ENCODE assay signal across 1 cellular context in genomic region chr19:49497047-49497789, GRCh38.
A peak's percentile ranks its signal among the peaks of the same experiment; 100 is the strongest.
TF ChIP-seq lines count a peak whose summit lies in the region.

No MANE protein-coding gene starts in this region.

TF ChIP-seq in K562, 482 proteins besides CTCF, POLR2A, EP300 and RAD21 (continues in another document):
- TF ChIP-seq ARID1B (IDR thresholded peaks at IDR 0.05) (0 out of 2 replicates have a peak, but pooled peaks have one; percentile 9), NR3C1 (CRISPR knock-in tag; IDR thresholded peaks at IDR 0.05) (no peak), ATF6 (CRISPR knock-in tag; IDR thresholded peaks at IDR 0.05) (no peak), ZNF197 (CRISPR knock-in tag; IDR thresholded peaks at IDR 0.05; ENCODE audit: low read depth) (no peak), XRCC4 (IDR thresholded peaks at IDR 0.05; ENCODE audit: extremely low read depth, insufficient read depth, insufficient read length) (no peak), PHB (CRISPR knock-in tag; IDR thresholded peaks at IDR 0.05) (0 out of 2 replicates have a peak, but pooled peaks have one; percentile 31), NFYB (IDR thresholded peaks at IDR 0.05; ENCODE audit: extremely low read depth, insufficient read length) (no peak), PTTG1 (tag; IDR thresholded peaks at IDR 0.05; ENCODE audit: low read depth) (no peak), TEAD2 (tag; IDR thresholded peaks at IDR 0.05) (no peak), CHD4 (IDR thresholded peaks at IDR 0.05; ENCODE audit: insufficient read depth, insufficient replicate concordance, low read depth, low read length, poor library complexity, severe bottlenecking) (no peak), KLF10 (CRISPR knock-in tag; IDR thresholded peaks at IDR 0.05) (no peak), PTRF (tag; IDR thresholded peaks at IDR 0.05) (no peak), SLC30A9 (CRISPR knock-in tag; IDR thresholded peaks at IDR 0.05) (no peak), NRF1 (conservative IDR thresholded peaks at IDR 0.05 in 1 of 2, IDR thresholded peaks at IDR 0.05 in 1 of 2) (peak; percentile 20 to 37; a peak in 1 of 4 replicates), CREM (IDR thresholded peaks at IDR 0.05; ENCODE audit: low read depth) (peak; percentile 74), SREBF2 (CRISPR knock-in tag; IDR thresholded peaks at IDR 0.05) (0 out of 2 replicates have a peak, but pooled peaks have one; percentile 68), SOX6 (IDR thresholded peaks at IDR 0.05) (no peak), ZNF717 (CRISPR knock-in tag; IDR thresholded peaks at IDR 0.05) (no peak), MLLT1 (IDR thresholded peaks at IDR 0.05) (no peak), MAX (CRISPR knock-in tag; IDR thresholded peaks at IDR 0.05) (peak; percentile 88), BRF1 (IDR thresholded peaks at IDR 0.05; ENCODE audit: borderline replicate concordance, extremely low read depth, insufficient read length) (no peak), TEAD1 (CRISPR knock-in tag; IDR thresholded peaks at IDR 0.05) (no peak), SUPT5H (IDR thresholded peaks at IDR 0.05) (0 out of 2 replicates have a peak, but pooled peaks have one; percentile 42), SP1 (CRISPR knock-in tag; IDR thresholded peaks at IDR 0.05) (peak; percentile 70; the same call in 1 of the 2 replicates), SIX5 (IDR thresholded peaks at IDR 0.05; ENCODE audit: borderline replicate concordance in 1 of 2, insufficient read depth in 1 of 2, low read depth in 1 of 2, low read length in 2 of 2) (peak; percentile 52 to 71; a peak in 3 of 4 replicates), ZNF639 (CRISPR knock-in tag; conservative IDR thresholded peaks at IDR 0.05 in 1 of 2, IDR thresholded peaks at IDR 0.05 in 1 of 2) (no peak), HDAC8 (tag; IDR thresholded peaks at IDR 0.05) (no peak), GABPB1 (CRISPR knock-in tag; IDR thresholded peaks at IDR 0.05) (peak; percentile 68; the same call in 1 of the 2 replicates), ARHGAP35 (IDR thresholded peaks at IDR 0.05; ENCODE audit: partially characterized antibody) (no peak), POLR2AphosphoS5 (IDR thresholded peaks at IDR 0.05; ENCODE audit: control insufficient read depth, insufficient read depth, low read depth, low read length) (0 out of 2 replicates have a peak, but pooled peaks have one; percentile 38), TCF7L2 (IDR thresholded peaks at IDR 0.05; ENCODE audit: low read depth, low read length) (no peak), ZNF282 (CRISPR knock-in tag; IDR thresholded peaks at IDR 0.05) (no peak), TGIF2 (CRISPR knock-in tag; IDR thresholded peaks at IDR 0.05) (no peak), NFIC (IDR thresholded peaks at IDR 0.05) (peak; percentile 13; the same call in 1 of the 2 replicates), CREB5 (CRISPR knock-in tag; IDR thresholded peaks at IDR 0.05) (no peak), MAFF (IDR thresholded peaks at IDR 0.05; ENCODE audit: low read length) (no peak), ELF2 (CRISPR knock-in tag; IDR thresholded peaks at IDR 0.05) (no peak), EHMT2 (IDR thresholded peaks at IDR 0.05) (no peak), ZBTB5 (IDR thresholded peaks at IDR 0.05) (no peak), ZSCAN29 (IDR thresholded peaks at IDR 0.05) (no peak), MTA3 (IDR thresholded peaks at IDR 0.05; ENCODE audit: borderline replicate concordance) (no peak), ZNF224 (CRISPR knock-in tag; IDR thresholded peaks at IDR 0.05) (no peak), KDM5B (IDR thresholded peaks at IDR 0.05; ENCODE audit: insufficient replicate concordance, low read depth, low read length) (peak; percentile 69), ZNF449 (CRISPR knock-in tag; IDR thresholded peaks at IDR 0.05) (no peak), ADNP (tag; IDR thresholded peaks at IDR 0.05) (no peak), FOXA3 (CRISPR knock-in tag; conservative IDR thresholded peaks at IDR 0.05 in 1 of 2, IDR thresholded peaks at IDR 0.05 in 1 of 2) (no peak), FOSL1 (tag; conservative IDR thresholded peaks at IDR 0.05) (no peak)
- TF ChIP-seq, protein P1, sequence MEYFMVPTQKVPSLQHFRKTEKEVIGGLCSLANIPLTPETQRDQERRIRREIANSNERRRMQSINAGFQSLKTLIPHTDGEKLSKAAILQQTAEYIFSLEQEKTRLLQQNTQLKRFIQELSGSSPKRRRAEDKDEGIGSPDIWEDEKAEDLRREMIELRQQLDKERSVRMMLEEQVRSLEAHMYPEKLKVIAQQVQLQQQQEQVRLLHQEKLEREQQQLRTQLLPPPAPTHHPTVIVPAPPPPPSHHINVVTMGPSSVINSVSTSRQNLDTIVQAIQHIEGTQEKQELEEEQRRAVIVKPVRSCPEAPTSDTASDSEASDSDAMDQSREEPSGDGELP (CRISPR knock-in tag; IDR thresholded peaks at IDR 0.05; ENCODE audit: borderline replicate concordance), result peak; percentile 66
- TF ChIP-seq, protein P2, sequence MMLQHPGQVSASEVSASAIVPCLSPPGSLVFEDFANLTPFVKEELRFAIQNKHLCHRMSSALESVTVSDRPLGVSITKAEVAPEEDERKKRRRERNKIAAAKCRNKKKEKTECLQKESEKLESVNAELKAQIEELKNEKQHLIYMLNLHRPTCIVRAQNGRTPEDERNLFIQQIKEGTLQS (IDR thresholded peaks at IDR 0.05), result no peak
- TF ChIP-seq, protein P2 (CRISPR knock-in tag; conservative IDR thresholded peaks at IDR 0.05), result no peak
- TF ChIP-seq, protein P3, sequence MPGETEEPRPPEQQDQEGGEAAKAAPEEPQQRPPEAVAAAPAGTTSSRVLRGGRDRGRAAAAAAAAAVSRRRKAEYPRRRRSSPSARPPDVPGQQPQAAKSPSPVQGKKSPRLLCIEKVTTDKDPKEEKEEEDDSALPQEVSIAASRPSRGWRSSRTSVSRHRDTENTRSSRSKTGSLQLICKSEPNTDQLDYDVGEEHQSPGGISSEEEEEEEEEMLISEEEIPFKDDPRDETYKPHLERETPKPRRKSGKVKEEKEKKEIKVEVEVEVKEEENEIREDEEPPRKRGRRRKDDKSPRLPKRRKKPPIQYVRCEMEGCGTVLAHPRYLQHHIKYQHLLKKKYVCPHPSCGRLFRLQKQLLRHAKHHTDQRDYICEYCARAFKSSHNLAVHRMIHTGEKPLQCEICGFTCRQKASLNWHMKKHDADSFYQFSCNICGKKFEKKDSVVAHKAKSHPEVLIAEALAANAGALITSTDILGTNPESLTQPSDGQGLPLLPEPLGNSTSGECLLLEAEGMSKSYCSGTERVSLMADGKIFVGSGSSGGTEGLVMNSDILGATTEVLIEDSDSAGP (CRISPR knock-in tag; IDR thresholded peaks at IDR 0.05), result no peak
- TF ChIP-seq, protein P4, sequence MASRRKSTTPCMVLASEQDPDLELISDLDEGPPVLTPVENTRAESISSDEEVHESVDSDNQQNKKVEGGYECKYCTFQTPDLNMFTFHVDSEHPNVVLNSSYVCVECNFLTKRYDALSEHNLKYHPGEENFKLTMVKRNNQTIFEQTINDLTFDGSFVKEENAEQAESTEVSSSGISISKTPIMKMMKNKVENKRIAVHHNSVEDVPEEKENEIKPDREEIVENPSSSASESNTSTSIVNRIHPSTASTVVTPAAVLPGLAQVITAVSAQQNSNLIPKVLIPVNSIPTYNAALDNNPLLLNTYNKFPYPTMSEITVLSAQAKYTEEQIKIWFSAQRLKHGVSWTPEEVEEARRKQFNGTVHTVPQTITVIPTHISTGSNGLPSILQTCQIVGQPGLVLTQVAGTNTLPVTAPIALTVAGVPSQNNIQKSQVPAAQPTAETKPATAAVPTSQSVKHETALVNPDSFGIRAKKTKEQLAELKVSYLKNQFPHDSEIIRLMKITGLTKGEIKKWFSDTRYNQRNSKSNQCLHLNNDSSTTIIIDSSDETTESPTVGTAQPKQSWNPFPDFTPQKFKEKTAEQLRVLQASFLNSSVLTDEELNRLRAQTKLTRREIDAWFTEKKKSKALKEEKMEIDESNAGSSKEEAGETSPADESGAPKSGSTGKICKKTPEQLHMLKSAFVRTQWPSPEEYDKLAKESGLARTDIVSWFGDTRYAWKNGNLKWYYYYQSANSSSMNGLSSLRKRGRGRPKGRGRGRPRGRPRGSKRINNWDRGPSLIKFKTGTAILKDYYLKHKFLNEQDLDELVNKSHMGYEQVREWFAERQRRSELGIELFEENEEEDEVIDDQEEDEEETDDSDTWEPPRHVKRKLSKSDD (conservative IDR thresholded peaks at IDR 0.05; ENCODE audit: low read length), result no peak
- TF ChIP-seq, protein P5, sequence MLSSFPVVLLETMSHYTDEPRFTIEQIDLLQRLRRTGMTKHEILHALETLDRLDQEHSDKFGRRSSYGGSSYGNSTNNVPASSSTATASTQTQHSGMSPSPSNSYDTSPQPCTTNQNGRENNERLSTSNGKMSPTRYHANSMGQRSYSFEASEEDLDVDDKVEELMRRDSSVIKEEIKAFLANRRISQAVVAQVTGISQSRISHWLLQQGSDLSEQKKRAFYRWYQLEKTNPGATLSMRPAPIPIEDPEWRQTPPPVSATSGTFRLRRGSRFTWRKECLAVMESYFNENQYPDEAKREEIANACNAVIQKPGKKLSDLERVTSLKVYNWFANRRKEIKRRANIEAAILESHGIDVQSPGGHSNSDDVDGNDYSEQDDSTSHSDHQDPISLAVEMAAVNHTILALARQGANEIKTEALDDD (IDR thresholded peaks at IDR 0.05), result no peak
